In the genomic region with DNA sequence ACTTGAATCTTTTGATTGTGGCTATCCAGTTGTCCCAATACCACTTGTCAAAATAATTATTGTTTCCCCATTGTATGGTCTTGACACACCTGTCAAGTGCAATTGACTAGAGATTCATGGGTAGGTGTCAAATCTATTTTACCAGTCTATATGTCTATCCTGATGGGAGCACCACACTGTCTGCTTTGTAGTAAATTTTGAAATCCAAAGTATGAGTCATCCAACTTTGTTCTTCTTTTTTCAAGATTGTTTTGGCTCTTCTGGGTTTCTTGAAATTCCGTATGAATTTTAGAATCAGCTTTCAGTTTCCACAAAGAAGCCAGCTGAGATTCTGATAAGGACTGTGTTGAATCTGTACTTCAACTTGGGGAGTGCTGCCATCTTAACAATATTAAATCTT, we compare ENCODE assay signal across 12 cellular contexts.
A peak's percentile ranks its signal among the peaks of the same experiment; 100 is the strongest.
DNase-seq lines count a peak whose midpoint lies in the region; ATAC-seq and TF ChIP-seq lines count a peak whose summit lies in the region.
"Had no signal": no experiment of that assay in that cellular context is flagged by ENCODE, and none has a peak within 500 bp of the region (broad histone marks: within the 10 kb centered on the region; RNA-seq: fewer than 3 reads in every experiment).

No MANE protein-coding gene starts in this region.

- H3K27ac ChIP-seq in brain microvascular endothelial cell (no peak overlapping the region), lower lobe of right lung (no peak overlapping the region), esophagus muscularis mucosa (replicated peaks in 1 of 4) (no peak overlapping the region)
- H3K27ac ChIP-seq: coronary artery had no signal

- H3K4me1 ChIP-seq in lower lobe of right lung = peaks cover 8% of the 10 kb centered on the region
- H3K4me1 ChIP-seq in esophagus muscularis mucosa = peaks cover 0 to 10% (median 1%) of the 10 kb centered on the region in 4 donors

- peak overlapping the region; percentile 63 to 82 (median 77) for H3K27ac Mint-ChIP-seq in CD14-positive monocyte
- H3K27ac Mint-ChIP-seq: nephron had no signal

- no peaks in the 10 kb centered on the region for H3K27me3 Mint-ChIP-seq in CD14-positive monocyte (ENCODE audit: low read depth in 3 of 3)

- DNase-seq in CD14-positive monocyte (ENCODE audit: low spot score) (no peak), MV-4-11 (lab: John Stamatoyannopoulos, UW) (peak; percentile 90), brain microvascular endothelial cell (peak; percentile 24), lower lobe of right lung (no peak), SW 1271 (lab: John Stamatoyannopoulos, UW) (no peak), esophagus muscularis mucosa (ENCODE audit: extremely low spot score) (no peak)
- DNase-seq: NCI-H2029 treated with DMSO at 0.1 percent for 48 hours; stimulated activated CD4-positive, alpha-beta T cell treated with anti-CD3 and anti-CD28 coated beads, Interleukin-4, amount 100 ng/mL, for 1 hour had no signal

- H3K27me3 ChIP-seq in brain microvascular endothelial cell (replicated peaks) = no peaks in the 10 kb centered on the region
- H3K27me3 ChIP-seq in lower lobe of right lung (ENCODE audit: low read depth) = no peaks in the 10 kb centered on the region
- H3K27me3 ChIP-seq in esophagus muscularis mucosa = no peaks in the 10 kb centered on the region

- TF ChIP-seq CTCF in CD14-positive monocyte (IDR thresholded peaks at IDR 0.05) (no peak), brain microvascular endothelial cell (IDR thresholded peaks at IDR 0.05; ENCODE audit: low read depth, low read length, missing control alignments) (no peak), lower lobe of right lung (IDR thresholded peaks at IDR 0.05) (no peak), esophagus muscularis mucosa (IDR thresholded peaks at IDR 0.05) (no peak)

- H3K9me3 ChIP-seq in lower lobe of right lung = no peaks in the 10 kb centered on the region
- H3K9me3 ChIP-seq in esophagus muscularis mucosa = no peaks in the 10 kb centered on the region

- 52% methylated on average over 1 of the region's 1 CpG for WGBS in esophagus muscularis mucosa

- H3K4me1 Mint-ChIP-seq in CD14-positive monocyte = peaks cover 24% of the 10 kb centered on the region

- ATAC-seq in lower lobe of right lung (peak; percentile 40 to 41), HG02588 (IDR thresholded peaks at IDR 0.05; ENCODE audit: unreplicated experiment) (no peak), HG02571 (IDR thresholded peaks at IDR 0.05; ENCODE audit: unreplicated experiment) (no peak)

- no peaks in the 10 kb centered on the region for H3K36me3 ChIP-seq in brain microvascular endothelial cell (replicated peaks)
- no peaks in the 10 kb centered on the region for H3K36me3 ChIP-seq in lower lobe of right lung
- peaks cover 0 to 7% (median 0%) of the 10 kb centered on the region in 4 donors for H3K36me3 ChIP-seq in esophagus muscularis mucosa

- H3K4me3 Mint-ChIP-seq in CD14-positive monocyte = peak overlapping the region in 1 of 2 donors; percentile 67
- H3K4me3 Mint-ChIP-seq: nephron had no signal

- TF ChIP-seq POLR2A in esophagus muscularis mucosa (IDR thresholded peaks at IDR 0.05; ENCODE audit: low read depth) = no peak

- peaks cover 0 to 8% of the 10 kb centered on the region in 2 donors for H3K36me3 Mint-ChIP-seq in CD14-positive monocyte

- TF ChIP-seq EP300 in esophagus muscularis mucosa (IDR thresholded peaks at IDR 0.05) = no peak

- H3K9me3 Mint-ChIP-seq in CD14-positive monocyte = peaks cover 0 to 4% (median 0%) of the 10 kb centered on the region in 7 donors
- H3K9me3 Mint-ChIP-seq: nephron had no signal

- H3K4me3 ChIP-seq in brain microvascular endothelial cell (ENCODE audit: low read depth, low read length) (no peak overlapping the region), lower lobe of right lung (no peak overlapping the region), esophagus muscularis mucosa (no peak overlapping the region)
- H3K4me3 ChIP-seq: coronary artery had no signal

- in situ Hi-C loops in brain microvascular endothelial cell (cut with HindIII; ENCODE audit: low pct_ligation_motif_present, low sequenced_read_pairs) = no loop called here

- intact Hi-C loops in CD14-positive monocyte (cut with micrococcal nuclease) = no loop called here
- intact Hi-C loops in lower lobe of right lung (cut with DNase I) = no loop called here
- intact Hi-C loops in esophagus muscularis mucosa (cut with DNase I) = no loop called here

Comparison
In these comparisons a context has a peak if more than half of its experiments do, and no peak if none do; other contexts are left out.
1. DNase-seq: peak in MV-4-11 (single experiment) and brain microvascular endothelial cell (single experiment); none in CD14-positive monocyte (single experiment), lower lobe of right lung (single experiment), SW 1271 (0 of 2) and esophagus muscularis mucosa (single experiment).
2. ATAC-seq: peak in lower lobe of right lung (2 of 2); none in HG02588 (single experiment) and HG02571 (single experiment).